Comparison of ENCODE assay signal across 2 cellular contexts in the genomic region with DNA sequence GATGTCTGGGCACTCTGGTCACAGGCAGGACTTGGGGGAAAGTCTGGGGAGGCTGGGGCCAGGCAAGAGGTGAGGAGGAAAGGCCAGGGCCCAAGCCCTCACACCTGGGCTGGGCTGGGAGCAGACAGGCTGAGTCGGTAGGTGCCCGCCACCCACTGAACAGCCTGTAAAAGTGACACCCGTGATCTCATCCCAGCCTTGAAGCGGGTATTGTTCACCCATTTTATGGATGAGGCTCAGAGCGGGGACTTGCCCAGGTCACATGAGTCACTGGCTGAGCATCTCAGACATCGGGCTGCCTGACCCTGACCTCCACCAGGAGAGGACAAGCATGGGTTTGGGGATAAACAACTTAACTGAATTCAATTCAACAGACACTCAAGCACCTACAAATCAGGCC.
TF ChIP-seq lines count a peak whose summit lies in the region.

No MANE protein-coding gene starts in this region.

TF ChIP-seq in HCT116, 20 proteins besides CTCF, POLR2A, EP300 and RAD21 (continued from another document):
- TF ChIP-seq, protein P1, sequence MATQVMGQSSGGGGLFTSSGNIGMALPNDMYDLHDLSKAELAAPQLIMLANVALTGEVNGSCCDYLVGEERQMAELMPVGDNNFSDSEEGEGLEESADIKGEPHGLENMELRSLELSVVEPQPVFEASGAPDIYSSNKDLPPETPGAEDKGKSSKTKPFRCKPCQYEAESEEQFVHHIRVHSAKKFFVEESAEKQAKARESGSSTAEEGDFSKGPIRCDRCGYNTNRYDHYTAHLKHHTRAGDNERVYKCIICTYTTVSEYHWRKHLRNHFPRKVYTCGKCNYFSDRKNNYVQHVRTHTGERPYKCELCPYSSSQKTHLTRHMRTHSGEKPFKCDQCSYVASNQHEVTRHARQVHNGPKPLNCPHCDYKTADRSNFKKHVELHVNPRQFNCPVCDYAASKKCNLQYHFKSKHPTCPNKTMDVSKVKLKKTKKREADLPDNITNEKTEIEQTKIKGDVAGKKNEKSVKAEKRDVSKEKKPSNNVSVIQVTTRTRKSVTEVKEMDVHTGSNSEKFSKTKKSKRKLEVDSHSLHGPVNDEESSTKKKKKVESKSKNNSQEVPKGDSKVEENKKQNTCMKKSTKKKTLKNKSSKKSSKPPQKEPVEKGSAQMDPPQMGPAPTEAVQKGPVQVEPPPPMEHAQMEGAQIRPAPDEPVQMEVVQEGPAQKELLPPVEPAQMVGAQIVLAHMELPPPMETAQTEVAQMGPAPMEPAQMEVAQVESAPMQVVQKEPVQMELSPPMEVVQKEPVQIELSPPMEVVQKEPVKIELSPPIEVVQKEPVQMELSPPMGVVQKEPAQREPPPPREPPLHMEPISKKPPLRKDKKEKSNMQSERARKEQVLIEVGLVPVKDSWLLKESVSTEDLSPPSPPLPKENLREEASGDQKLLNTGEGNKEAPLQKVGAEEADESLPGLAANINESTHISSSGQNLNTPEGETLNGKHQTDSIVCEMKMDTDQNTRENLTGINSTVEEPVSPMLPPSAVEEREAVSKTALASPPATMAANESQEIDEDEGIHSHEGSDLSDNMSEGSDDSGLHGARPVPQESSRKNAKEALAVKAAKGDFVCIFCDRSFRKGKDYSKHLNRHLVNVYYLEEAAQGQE (IDR thresholded peaks at IDR 0.05; ENCODE audit: low read depth), result no peak
- no peak for TF ChIP-seq MAX (IDR thresholded peaks at IDR 0.05)

TF ChIP-seq in SK-N-SH treated with all-trans-retinoic acid at 6 μM for 48 hours, 23 proteins besides CTCF, POLR2A, EP300 and RAD21 (continued from another document):
- TF ChIP-seq TSHZ2 (CRISPR knock-in tag; IDR thresholded peaks at IDR 0.05), result no peak
- TF ChIP-seq PPARA (CRISPR knock-in tag; IDR thresholded peaks at IDR 0.05; ENCODE audit: borderline replicate concordance), result no peak
- no peak for TF ChIP-seq ISL1 (CRISPR knock-in tag; IDR thresholded peaks at IDR 0.05)
- TF ChIP-seq GLIS3 (CRISPR knock-in tag; IDR thresholded peaks at IDR 0.05), result no peak
- TF ChIP-seq BACH2 (CRISPR knock-in tag; IDR thresholded peaks at IDR 0.05; ENCODE audit: borderline replicate concordance), result no peak
- no peak for TF ChIP-seq POU6F1 (CRISPR knock-in tag; IDR thresholded peaks at IDR 0.05; ENCODE audit: borderline replicate concordance, low read depth)
- no peak for TF ChIP-seq ZNF8 (CRISPR knock-in tag; IDR thresholded peaks at IDR 0.05)
- TF ChIP-seq CSDC2 (CRISPR knock-in tag; IDR thresholded peaks at IDR 0.05), result no peak
- no peak for TF ChIP-seq SNAI2 (CRISPR knock-in tag; IDR thresholded peaks at IDR 0.05)
- TF ChIP-seq TCF4 (CRISPR knock-in tag; IDR thresholded peaks at IDR 0.05; ENCODE audit: borderline replicate concordance), result no peak
- TF ChIP-seq OSR1 (CRISPR knock-in tag; IDR thresholded peaks at IDR 0.05), result no peak
- TF ChIP-seq ZFP3 (CRISPR knock-in tag; IDR thresholded peaks at IDR 0.05), result no peak
- TF ChIP-seq, protein P2, sequence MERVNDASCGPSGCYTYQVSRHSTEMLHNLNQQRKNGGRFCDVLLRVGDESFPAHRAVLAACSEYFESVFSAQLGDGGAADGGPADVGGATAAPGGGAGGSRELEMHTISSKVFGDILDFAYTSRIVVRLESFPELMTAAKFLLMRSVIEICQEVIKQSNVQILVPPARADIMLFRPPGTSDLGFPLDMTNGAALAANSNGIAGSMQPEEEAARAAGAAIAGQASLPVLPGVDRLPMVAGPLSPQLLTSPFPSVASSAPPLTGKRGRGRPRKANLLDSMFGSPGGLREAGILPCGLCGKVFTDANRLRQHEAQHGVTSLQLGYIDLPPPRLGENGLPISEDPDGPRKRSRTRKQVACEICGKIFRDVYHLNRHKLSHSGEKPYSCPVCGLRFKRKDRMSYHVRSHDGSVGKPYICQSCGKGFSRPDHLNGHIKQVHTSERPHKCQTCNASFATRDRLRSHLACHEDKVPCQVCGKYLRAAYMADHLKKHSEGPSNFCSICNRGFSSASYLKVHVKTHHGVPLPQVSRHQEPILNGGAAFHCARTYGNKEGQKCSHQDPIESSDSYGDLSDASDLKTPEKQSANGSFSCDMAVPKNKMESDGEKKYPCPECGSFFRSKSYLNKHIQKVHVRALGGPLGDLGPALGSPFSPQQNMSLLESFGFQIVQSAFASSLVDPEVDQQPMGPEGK (CRISPR knock-in tag; IDR thresholded peaks at IDR 0.05; ENCODE audit: borderline replicate concordance), result no peak
- no peak for TF ChIP-seq CREB5 (CRISPR knock-in tag; IDR thresholded peaks at IDR 0.05; ENCODE audit: low read depth)
- TF ChIP-seq, protein P3, sequence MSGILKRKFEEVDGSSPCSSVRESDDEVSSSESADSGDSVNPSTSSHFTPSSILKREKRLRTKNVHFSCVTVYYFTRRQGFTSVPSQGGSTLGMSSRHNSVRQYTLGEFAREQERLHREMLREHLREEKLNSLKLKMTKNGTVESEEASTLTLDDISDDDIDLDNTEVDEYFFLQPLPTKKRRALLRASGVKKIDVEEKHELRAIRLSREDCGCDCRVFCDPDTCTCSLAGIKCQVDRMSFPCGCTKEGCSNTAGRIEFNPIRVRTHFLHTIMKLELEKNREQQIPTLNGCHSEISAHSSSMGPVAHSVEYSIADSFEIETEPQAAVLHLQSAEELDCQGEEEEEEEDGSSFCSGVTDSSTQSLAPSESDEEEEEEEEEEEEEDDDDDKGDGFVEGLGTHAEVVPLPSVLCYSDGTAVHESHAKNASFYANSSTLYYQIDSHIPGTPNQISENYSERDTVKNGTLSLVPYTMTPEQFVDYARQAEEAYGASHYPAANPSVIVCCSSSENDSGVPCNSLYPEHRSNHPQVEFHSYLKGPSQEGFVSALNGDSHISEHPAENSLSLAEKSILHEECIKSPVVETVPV (CRISPR knock-in tag; IDR thresholded peaks at IDR 0.05), result no peak
